Comparison of ENCODE assay signal across 16 cellular contexts in the genomic region with DNA sequence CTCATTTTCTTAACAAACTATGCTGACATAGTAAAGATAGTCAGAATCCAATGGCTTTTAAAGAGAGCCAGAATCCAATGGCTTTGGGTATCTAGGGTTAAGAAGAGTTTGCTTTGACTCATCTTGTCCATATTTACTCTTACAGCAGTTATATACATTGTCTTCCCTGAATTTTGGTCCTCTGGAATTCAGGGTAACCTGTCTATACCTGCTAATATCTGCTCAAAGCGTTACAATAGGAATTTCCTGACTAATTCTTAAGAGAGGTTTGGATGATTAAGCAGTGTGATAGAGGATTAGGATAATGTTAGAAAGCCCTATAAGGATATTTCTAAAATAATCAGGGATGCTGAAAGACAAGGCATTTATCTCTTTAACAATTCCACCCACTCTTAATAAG. TPM values are rescaled to one million over a fixed set of nuclear protein-coding genes. Genes with fewer than 3 reads are reported as not detected.
DNase-seq lines count a peak whose midpoint lies in the region; ATAC-seq and TF ChIP-seq lines count a peak whose summit lies in the region.
"Had no signal": no experiment of that assay in that cellular context is flagged by ENCODE, and none has a peak within 500 bp of the region (broad histone marks: within the 10 kb centered on the region; RNA-seq: fewer than 3 reads in every experiment).

No MANE protein-coding gene starts in this region.

- H2AFZ ChIP-seq in neural progenitor cell (replicated peaks): no peak overlapping the region
- no peak overlapping the region for H2AFZ ChIP-seq in PC-9

- no peaks in the 10 kb centered on the region for H3K79me2 ChIP-seq in neural progenitor cell (ENCODE audit: low read depth)
- H3K79me2 ChIP-seq in PC-9 (ENCODE audit: low read depth): no peaks in the 10 kb centered on the region

- H3K4me1 ChIP-seq in Caco-2 (no peaks in the 10 kb centered on the region; the same call in 1 of the 2 replicates), neural progenitor cell (peaks cover 31% of the 10 kb centered on the region), PC-9 (replicated peaks; ENCODE audit: insufficient read depth) (no peaks in the 10 kb centered on the region)
- H3K4me1 ChIP-seq: BLaER1 treated with 17β-estradiol and CSF1 and Interleukin-3, amounts not matched to agents 10 nM and 100 nM had no signal

- H3K9me3 Mint-ChIP-seq in Caco-2 (ENCODE audit: unreplicated experiment) (no peaks in the 10 kb centered on the region), neural progenitor cell (no peaks in the 10 kb centered on the region)
- H3K9me3 Mint-ChIP-seq in effector memory CD8-positive, alpha-beta T cell: peaks cover 9 to 10% of the 10 kb centered on the region in 2 donors

- no peaks in the 10 kb centered on the region for H3K9me2 ChIP-seq in PC-9 (ENCODE audit: insufficient read depth)

- H3K27ac ChIP-seq in RWPE1: no peak overlapping the region
- no peak overlapping the region for H3K27ac ChIP-seq in neural progenitor cell
- H3K27ac ChIP-seq in PC-9: no peak overlapping the region
- H3K27ac ChIP-seq: BLaER1 treated with 17β-estradiol and CSF1 and Interleukin-3, amounts not matched to agents 10 nM and 100 nM; HL-60 had no signal

- intact Hi-C loops in Caco-2 (cut with micrococcal nuclease; ENCODE audit: unreplicated experiment): no loop called here
- intact Hi-C loops in PC-9 (cut with micrococcal nuclease; ENCODE audit: unreplicated experiment): no loop called here

- H3F3A ChIP-seq in neural progenitor cell (ENCODE audit: low read depth) (peaks cover 54% of the 10 kb centered on the region), PC-9 (ENCODE audit: insufficient read depth, low read depth) (no peaks in the 10 kb centered on the region)

- H3K36me3 Mint-ChIP-seq in Caco-2 (ENCODE audit: insufficient read depth, unreplicated experiment): no peaks in the 10 kb centered on the region
- no peaks in the 10 kb centered on the region for H3K36me3 Mint-ChIP-seq in neural progenitor cell
- H3K36me3 Mint-ChIP-seq in effector memory CD8-positive, alpha-beta T cell (ENCODE audit: insufficient read depth): no peaks in the 10 kb centered on the region
- H3K36me3 Mint-ChIP-seq: CD4-positive, CD25-positive, alpha-beta regulatory T cell had no signal

- peak overlapping the region; percentile 98 for H3K4me2 ChIP-seq in neural progenitor cell
- no peak overlapping the region for H3K4me2 ChIP-seq in PC-9
- H3K4me2 ChIP-seq: BLaER1 treated with 17β-estradiol and CSF1 and Interleukin-3, amounts not matched to agents 10 nM and 100 nM had no signal

- H3K27me3 Mint-ChIP-seq in Caco-2 (ENCODE audit: insufficient read depth, unreplicated experiment) (no peaks in the 10 kb centered on the region), neural progenitor cell (ENCODE audit: insufficient read depth, low read depth) (peaks cover 22% of the 10 kb centered on the region)
- H3K27me3 Mint-ChIP-seq in effector memory CD8-positive, alpha-beta T cell: peaks cover 0 to 9% of the 10 kb centered on the region in 2 donors

- H3K4me3 Mint-ChIP-seq in Caco-2 (ENCODE audit: unreplicated experiment) (peak overlapping the region; percentile 8), neural progenitor cell (no peak overlapping the region)
- H3K4me3 Mint-ChIP-seq in effector memory CD8-positive, alpha-beta T cell: no peak overlapping the region
- H3K4me3 Mint-ChIP-seq: CD4-positive, CD25-positive, alpha-beta regulatory T cell; HFFc6 had no signal

- CTCF ChIA-PET in Caco-2 (lab: Charles Lee) (no interaction called here), RWPE1 (lab: Yijun Ruan, JAX) (no interaction called here), PC-9 (lab: Charles Lee) (no interaction called here)

- H3K4me3 ChIP-seq in Caco-2 (ENCODE audit: low read depth, low read length) (no peak overlapping the region), epithelial cell of esophagus (ENCODE audit: low read length) (no peak overlapping the region), neural progenitor cell (peak overlapping the region; percentile 6), PC-9 (no peak overlapping the region)
- H3K4me3 ChIP-seq: BLaER1 treated with 17β-estradiol and CSF1 and Interleukin-3, amounts not matched to agents 10 nM and 100 nM had no signal

- BruUV-seq in Caco-2 (replicated peaks; lab: Mats Ljungman, UMichigan) (no TSS peak), PC-9 (replicated peaks; lab: Mats Ljungman, UMichigan) (no TSS peak)

- no peak for DNase-seq in Caco-2
- peak; percentile 42 for DNase-seq in RWPE1 (ENCODE audit: low spot score)
- DNase-seq in epithelial cell of esophagus (ENCODE audit: low read depth): peak; percentile 78
- no peak for DNase-seq in neural progenitor cell (ENCODE audit: low spot score)
- no peak for DNase-seq in NCI-H2227 treated with DMSO at 0.1 percent for 48 hours (lab: John Stamatoyannopoulos, UW)
- DNase-seq in PC-9: no peak
- DNase-seq in effector memory CD8-positive, alpha-beta T cell: no peak
- DNase-seq: 8988T; ACHN; CD4-positive, CD25-positive, alpha-beta regulatory T cell; DND-41; GDM1; HCEC 1CT; HFFc6 had no signal

- POLR2A ChIA-PET in Caco-2 (lab: Charles Lee): no interaction called here
- POLR2A ChIA-PET in RWPE1 (lab: Yijun Ruan, JAX; ENCODE audit: low non-redundant PET): no interaction called here
- POLR2A ChIA-PET in PC-9 (lab: Charles Lee; ENCODE audit: unreplicated experiment): no interaction called here

- H4K20me1 ChIP-seq in neural progenitor cell (ENCODE audit: low read depth) (no peaks in the 10 kb centered on the region), PC-9 (ENCODE audit: insufficient read depth) (no peaks in the 10 kb centered on the region)
- H4K20me1 ChIP-seq: BLaER1 treated with 17β-estradiol and CSF1 and Interleukin-3, amounts not matched to agents 10 nM and 100 nM had no signal

- H3K9ac ChIP-seq in neural progenitor cell: no peak overlapping the region
- H3K9ac ChIP-seq: BLaER1 treated with 17β-estradiol and CSF1 and Interleukin-3, amounts not matched to agents 10 nM and 100 nM had no signal

- H3K27me3 ChIP-seq in Caco-2 (replicated peaks; ENCODE audit: control insufficient read depth, insufficient read depth, low read length) (no peaks in the 10 kb centered on the region), neural progenitor cell (peaks cover 43% of the 10 kb centered on the region), PC-9 (ENCODE audit: insufficient read depth, low read depth) (peaks cover 19% of the 10 kb centered on the region; the same call in 1 of the 2 replicates)
- H3K27me3 ChIP-seq: BLaER1 treated with 17β-estradiol and CSF1 and Interleukin-3, amounts not matched to agents 10 nM and 100 nM had no signal

- H3K9me3 ChIP-seq in Caco-2 (no peaks in the 10 kb centered on the region), neural progenitor cell (ENCODE audit: low read depth) (no peaks in the 10 kb centered on the region), PC-9 (ENCODE audit: insufficient read depth, low read depth) (no peaks in the 10 kb centered on the region)

- H3K27ac Mint-ChIP-seq in Caco-2 (ENCODE audit: unreplicated experiment) (peak overlapping the region; percentile 8), neural progenitor cell (no peak overlapping the region)
- no peak overlapping the region for H3K27ac Mint-ChIP-seq in effector memory CD8-positive, alpha-beta T cell
- H3K27ac Mint-ChIP-seq: CD4-positive, CD25-positive, alpha-beta regulatory T cell; HFFc6 had no signal

- H3K36me3 ChIP-seq in Caco-2 (ENCODE audit: control insufficient read depth, insufficient read depth, low read length): no peaks in the 10 kb centered on the region
- H3K36me3 ChIP-seq in neural progenitor cell: no peaks in the 10 kb centered on the region
- no peaks in the 10 kb centered on the region for H3K36me3 ChIP-seq in PC-9 (ENCODE audit: low read depth)
- H3K36me3 ChIP-seq: BLaER1 treated with 17β-estradiol and CSF1 and Interleukin-3, amounts not matched to agents 10 nM and 100 nM had no signal

- no peak for TF ChIP-seq CTCF in Caco-2 (IDR thresholded peaks at IDR 0.05; ENCODE audit: insufficient read depth in 1 of 2, low read depth in 1 of 2, low read length in 1 of 2, severe bottlenecking in 1 of 2, unreplicated experiment in 1 of 2)
- no peak for TF ChIP-seq CTCF in RWPE1 (conservative IDR thresholded peaks at IDR 0.05; ENCODE audit: low read depth)
- no peak for TF ChIP-seq CTCF in epithelial cell of esophagus (IDR thresholded peaks at IDR 0.05; ENCODE audit: insufficient read depth, low read depth, low read length, missing control alignments)
- TF ChIP-seq CTCF in neural progenitor cell (IDR thresholded peaks at IDR 0.05): no peak
- TF ChIP-seq CTCF in PC-9 (conservative IDR thresholded peaks at IDR 0.05): no peak

- H3K4me1 Mint-ChIP-seq in Caco-2 (ENCODE audit: low read depth, unreplicated experiment) (peaks cover 20% of the 10 kb centered on the region), neural progenitor cell (peaks cover 34% of the 10 kb centered on the region)
- peaks cover 0 to 2% of the 10 kb centered on the region in 2 donors for H3K4me1 Mint-ChIP-seq in effector memory CD8-positive, alpha-beta T cell (ENCODE audit: low read depth in 2 of 2)
- H3K4me1 Mint-ChIP-seq: CD4-positive, CD25-positive, alpha-beta regulatory T cell had no signal

- ATAC-seq in effector memory CD8-positive, alpha-beta T cell (replicated peaks): no peak

RNA-seq across cellular contexts. Expression of gene CDH8, which starts 2.0 kb away (rescaled TPM):
- total RNA-seq in Caco-2 (2022) (1.4 and 1.7 TPM in 2 replicates), neural progenitor cell (ENCODE audit: low replicate concordance) (23.7 and 31.4 TPM in 2 replicates), PC-9 (2021) (not detected in 2 replicates)
- total RNA-seq: CD4-positive, CD25-positive, alpha-beta regulatory T cell; HFFc6 had no signal

Comparison
In these comparisons a context has a peak if more than half of its experiments do, and no peak if none do; other contexts are left out.
1. DNase-seq: peak in RWPE1 (single experiment) and epithelial cell of esophagus (single experiment); none in Caco-2 (0 of 2), neural progenitor cell (single experiment), NCI-H2227 treated with DMSO at 0.1 percent for 48 hours (single experiment), PC-9 (0 of 2) and effector memory CD8-positive, alpha-beta T cell (0 of 3).